7 cellular contexts compared by ENCODE assay signal in the genomic region with DNA sequence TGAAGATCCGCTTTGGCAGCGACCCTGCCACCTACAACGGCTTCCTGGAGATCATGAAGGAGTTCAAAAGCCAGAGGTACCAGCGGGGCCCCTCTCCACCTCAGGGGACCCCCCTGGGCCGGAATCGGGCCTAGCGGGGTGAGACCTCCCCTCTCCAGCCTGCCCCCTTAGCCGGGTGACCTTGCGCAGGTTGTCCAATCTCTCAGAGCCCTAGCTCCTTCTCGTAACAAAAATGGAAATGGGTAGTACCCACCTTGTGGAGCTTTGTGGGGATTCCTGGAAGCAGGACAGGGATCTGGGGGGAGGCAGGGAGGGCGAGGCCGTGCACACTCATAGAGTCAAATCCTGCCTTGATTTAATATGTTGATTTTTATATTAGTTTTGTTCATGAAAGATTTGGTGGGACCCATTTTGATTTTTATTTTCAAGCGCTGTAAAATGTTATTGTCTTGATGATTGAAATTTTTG. TPM values are rescaled to one million over a fixed set of nuclear protein-coding genes. Genes with fewer than 3 reads are reported as not detected.
DNase-seq lines count a peak whose midpoint lies in the region; ATAC-seq and TF ChIP-seq lines count a peak whose summit lies in the region.

No MANE protein-coding gene starts in this region.

- CTCF ChIA-PET in HEK293 (lab: Yijun Ruan, JAX), result no interaction called here

- ATAC-seq in activated T-helper 17 cell treated with anti-CD3 and anti-CD28 coated beads, Interleukin-2, amount 50 U/mL, for 72 hours (replicated peaks), result no peak
- ATAC-seq in GM21423 (IDR thresholded peaks at IDR 0.05; ENCODE audit: unreplicated experiment) (no peak), GM18909 (IDR thresholded peaks at IDR 0.05; ENCODE audit: poor library complexity, unreplicated experiment) (no peak)

- POLR2A ChIA-PET in HEK293 (lab: Yijun Ruan, JAX), result interaction anchor here (1.3 kb wide), 1 partner anchor 50 kb away, joined by 3 read pairs; no protein-coding TSS in a partner anchor

- no peak for TF ChIP-seq CTCF in HEK293 (tag by site-specific recombination; IDR thresholded peaks at IDR 0.05)
- TF ChIP-seq CTCF in stomach (IDR thresholded peaks at IDR 0.05), result no peak

- H3K27me3 Mint-ChIP-seq in activated T-helper 17 cell treated with anti-CD3 and anti-CD28 coated beads, Interleukin-2, amount 50 U/mL, for 72 hours, result peaks cover 18% of the 10 kb centered on the region

- DNase-seq in stomach (no peak), SIG-M5 treated with dmso at 0.1 percent for 504 hours (lab: John Stamatoyannopoulos, UW; ENCODE audit: unreplicated experiment) (no peak)

- no peaks in the 10 kb centered on the region for H3K27me3 ChIP-seq in iPS-18a (ENCODE audit: control insufficient read depth, insufficient read depth, low read length)
- no peaks in the 10 kb centered on the region for H3K27me3 ChIP-seq in stomach

- H3K27ac ChIP-seq in HEK293 (ENCODE audit: extremely low read depth, low read depth, low read length) (peak overlapping the region; percentile 61; the same call in 1 of the 2 replicates), iPS-18a (ENCODE audit: low read length) (no peak overlapping the region), stomach (peak overlapping the region; percentile 52 to 89 (median 86))

- H3K9ac ChIP-seq in iPS-18a (ENCODE audit: low read length), result peak overlapping the region; percentile 76

- no peak for TF ChIP-seq POLR2A in stomach (IDR thresholded peaks at IDR 0.05)

- H3K9me3 ChIP-seq in HEK293 (ENCODE audit: control insufficient read depth, insufficient read depth, low read depth, low read length) (no peaks in the 10 kb centered on the region), iPS-18a (ENCODE audit: control insufficient read depth, low read depth, low read length) (no peaks in the 10 kb centered on the region), stomach (no peaks in the 10 kb centered on the region)

- H3K36me3 ChIP-seq in HEK293 (ENCODE audit: control insufficient read depth in 2 of 2, insufficient read depth in 1 of 2, low read length in 2 of 2), result peaks cover 15 to 40% of the 10 kb centered on the region in 2 experiments
- peaks cover 36% of the 10 kb centered on the region for H3K36me3 ChIP-seq in iPS-18a (ENCODE audit: control insufficient read depth, low read depth, low read length)
- peaks cover 30 to 44% (median 40%) of the 10 kb centered on the region in 4 donors for H3K36me3 ChIP-seq in stomach

- intact Hi-C loops in stomach (cut with DNase I; ENCODE audit: low total_unique reads), result no loop called here

- peaks cover 43% of the 10 kb centered on the region for H3K36me3 Mint-ChIP-seq in activated T-helper 17 cell treated with anti-CD3 and anti-CD28 coated beads, Interleukin-2, amount 50 U/mL, for 72 hours (ENCODE audit: low read depth)

- H3K27ac Mint-ChIP-seq in activated T-helper 17 cell treated with anti-CD3 and anti-CD28 coated beads, Interleukin-2, amount 50 U/mL, for 72 hours, result peak overlapping the region; percentile 72

- peak overlapping the region; percentile 72 for H3K4me3 Mint-ChIP-seq in activated T-helper 17 cell treated with anti-CD3 and anti-CD28 coated beads, Interleukin-2, amount 50 U/mL, for 72 hours

- no peaks in the 10 kb centered on the region for H3K9me3 Mint-ChIP-seq in activated T-helper 17 cell treated with anti-CD3 and anti-CD28 coated beads, Interleukin-2, amount 50 U/mL, for 72 hours

- 0 out of 2 replicates have a peak, but pooled peaks cover 2% of the 10 kb centered on the region for H3K4me1 ChIP-seq in HEK293 (ENCODE audit: control insufficient read depth, insufficient read depth, low read length)
- H3K4me1 ChIP-seq in iPS-18a (ENCODE audit: control insufficient read depth, low read depth, low read length), result peaks cover 18% of the 10 kb centered on the region
- H3K4me1 ChIP-seq in stomach, result peaks cover 16 to 38% (median 28%) of the 10 kb centered on the region in 4 donors

- TF ChIP-seq EP300 in stomach (IDR thresholded peaks at IDR 0.05), result no peak

- 14 to 18% (median 16%) methylated on average over 7 to 13 of the region's 13 CpGs for WGBS in stomach, 5 donors

- peaks cover 15% of the 10 kb centered on the region for H3K4me1 Mint-ChIP-seq in activated T-helper 17 cell treated with anti-CD3 and anti-CD28 coated beads, Interleukin-2, amount 50 U/mL, for 72 hours

- H3K4me3 ChIP-seq in HEK293 (ENCODE audit: low read depth, low read length) (peak overlapping the region; percentile 91), iPS-18a (ENCODE audit: low read length) (peak overlapping the region; percentile 89), stomach (peak overlapping the region; percentile 90 to 99 (median 94))

TF ChIP-seq in HEK293, 187 proteins besides CTCF, POLR2A, EP300 and RAD21 (continues in another document):
- no peak for TF ChIP-seq ZNF776 (tag by site-specific recombination; IDR thresholded peaks at IDR 0.05; ENCODE audit: borderline replicate concordance)
- TF ChIP-seq, protein P1, sequence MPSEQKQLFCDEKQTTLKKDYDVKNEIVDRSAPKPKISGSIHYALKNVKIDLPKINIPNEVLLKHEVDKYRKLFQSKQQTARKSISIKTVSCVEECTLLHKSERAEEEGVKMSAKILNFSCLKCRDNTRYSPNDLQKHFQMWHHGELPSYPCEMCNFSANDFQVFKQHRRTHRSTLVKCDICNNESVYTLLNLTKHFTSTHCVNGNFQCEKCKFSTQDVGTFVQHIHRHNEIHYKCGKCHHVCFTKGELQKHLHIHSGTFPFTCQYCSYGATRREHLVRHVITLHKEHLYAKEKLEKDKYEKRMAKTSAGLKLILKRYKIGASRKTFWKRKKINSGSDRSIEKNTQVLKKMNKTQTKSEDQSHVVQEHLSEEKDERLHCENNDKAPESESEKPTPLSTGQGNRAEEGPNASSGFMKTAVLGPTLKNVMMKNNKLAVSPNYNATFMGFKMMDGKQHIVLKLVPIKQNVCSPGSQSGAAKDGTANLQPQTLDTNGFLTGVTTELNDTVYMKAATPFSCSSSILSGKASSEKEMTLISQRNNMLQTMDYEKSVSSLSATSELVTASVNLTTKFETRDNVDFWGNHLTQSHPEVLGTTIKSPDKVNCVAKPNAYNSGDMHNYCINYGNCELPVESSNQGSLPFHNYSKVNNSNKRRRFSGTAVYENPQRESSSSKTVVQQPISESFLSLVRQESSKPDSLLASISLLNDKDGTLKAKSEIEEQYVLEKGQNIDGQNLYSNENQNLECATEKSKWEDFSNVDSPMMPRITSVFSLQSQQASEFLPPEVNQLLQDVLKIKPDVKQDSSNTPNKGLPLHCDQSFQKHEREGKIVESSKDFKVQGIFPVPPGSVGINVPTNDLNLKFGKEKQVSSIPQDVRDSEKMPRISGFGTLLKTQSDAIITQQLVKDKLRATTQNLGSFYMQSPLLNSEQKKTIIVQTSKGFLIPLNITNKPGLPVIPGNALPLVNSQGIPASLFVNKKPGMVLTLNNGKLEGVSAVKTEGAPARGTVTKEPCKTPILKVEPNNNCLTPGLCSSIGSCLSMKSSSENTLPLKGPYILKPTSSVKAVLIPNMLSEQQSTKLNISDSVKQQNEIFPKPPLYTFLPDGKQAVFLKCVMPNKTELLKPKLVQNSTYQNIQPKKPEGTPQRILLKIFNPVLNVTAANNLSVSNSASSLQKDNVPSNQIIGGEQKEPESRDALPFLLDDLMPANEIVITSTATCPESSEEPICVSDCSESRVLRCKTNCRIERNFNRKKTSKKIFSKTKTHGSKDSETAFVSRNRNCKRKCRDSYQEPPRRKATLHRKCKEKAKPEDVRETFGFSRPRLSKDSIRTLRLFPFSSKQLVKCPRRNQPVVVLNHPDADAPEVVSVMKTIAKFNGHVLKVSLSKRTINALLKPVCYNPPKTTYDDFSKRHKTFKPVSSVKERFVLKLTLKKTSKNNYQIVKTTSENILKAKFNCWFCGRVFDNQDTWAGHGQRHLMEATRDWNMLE (tag by site-specific recombination; conservative IDR thresholded peaks at IDR 0.05; ENCODE audit: low read depth), result no peak
- TF ChIP-seq, protein P2, sequence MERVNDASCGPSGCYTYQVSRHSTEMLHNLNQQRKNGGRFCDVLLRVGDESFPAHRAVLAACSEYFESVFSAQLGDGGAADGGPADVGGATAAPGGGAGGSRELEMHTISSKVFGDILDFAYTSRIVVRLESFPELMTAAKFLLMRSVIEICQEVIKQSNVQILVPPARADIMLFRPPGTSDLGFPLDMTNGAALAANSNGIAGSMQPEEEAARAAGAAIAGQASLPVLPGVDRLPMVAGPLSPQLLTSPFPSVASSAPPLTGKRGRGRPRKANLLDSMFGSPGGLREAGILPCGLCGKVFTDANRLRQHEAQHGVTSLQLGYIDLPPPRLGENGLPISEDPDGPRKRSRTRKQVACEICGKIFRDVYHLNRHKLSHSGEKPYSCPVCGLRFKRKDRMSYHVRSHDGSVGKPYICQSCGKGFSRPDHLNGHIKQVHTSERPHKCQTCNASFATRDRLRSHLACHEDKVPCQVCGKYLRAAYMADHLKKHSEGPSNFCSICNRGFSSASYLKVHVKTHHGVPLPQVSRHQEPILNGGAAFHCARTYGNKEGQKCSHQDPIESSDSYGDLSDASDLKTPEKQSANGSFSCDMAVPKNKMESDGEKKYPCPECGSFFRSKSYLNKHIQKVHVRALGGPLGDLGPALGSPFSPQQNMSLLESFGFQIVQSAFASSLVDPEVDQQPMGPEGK (tag by site-specific recombination; IDR thresholded peaks at IDR 0.05), result 0 out of 2 replicates have a peak, but pooled peaks have one; percentile 13
- no peak for TF ChIP-seq ZSCAN16 (tag by site-specific recombination; IDR thresholded peaks at IDR 0.05)
- TF ChIP-seq, protein P3, sequence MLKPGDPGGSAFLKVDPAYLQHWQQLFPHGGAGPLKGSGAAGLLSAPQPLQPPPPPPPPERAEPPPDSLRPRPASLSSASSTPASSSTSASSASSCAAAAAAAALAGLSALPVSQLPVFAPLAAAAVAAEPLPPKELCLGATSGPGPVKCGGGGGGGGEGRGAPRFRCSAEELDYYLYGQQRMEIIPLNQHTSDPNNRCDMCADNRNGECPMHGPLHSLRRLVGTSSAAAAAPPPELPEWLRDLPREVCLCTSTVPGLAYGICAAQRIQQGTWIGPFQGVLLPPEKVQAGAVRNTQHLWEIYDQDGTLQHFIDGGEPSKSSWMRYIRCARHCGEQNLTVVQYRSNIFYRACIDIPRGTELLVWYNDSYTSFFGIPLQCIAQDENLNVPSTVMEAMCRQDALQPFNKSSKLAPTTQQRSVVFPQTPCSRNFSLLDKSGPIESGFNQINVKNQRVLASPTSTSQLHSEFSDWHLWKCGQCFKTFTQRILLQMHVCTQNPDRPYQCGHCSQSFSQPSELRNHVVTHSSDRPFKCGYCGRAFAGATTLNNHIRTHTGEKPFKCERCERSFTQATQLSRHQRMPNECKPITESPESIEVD (tag by site-specific recombination; IDR thresholded peaks at IDR 0.05), result no peak

RNA-seq across cellular contexts. Expression of a gene that starts 0.7 kb away (rescaled TPM):
- total RNA-seq in activated T-helper 17 cell treated with anti-CD3 and anti-CD28 coated beads, Interleukin-2, amount 50 U/mL, for 72 hours, result 10 to 100 TPM; 36.2 to 41.1 TPM
- total RNA-seq in stomach, result 100 to 1,000 TPM in 3 of 5 donors, 10 to 100 TPM in 2; 49.9 to 566 (median 123) TPM
- polyA plus RNA-seq in stomach, result 10 to 100 TPM in 2 of 3 donors, 1 to 10 TPM in 1; 9.2 to 18.6 (median 14.9) TPM

RNA-seq across cellular contexts. Expression of a gene that starts 58.9 kb away (rescaled TPM):
- total RNA-seq in activated T-helper 17 cell treated with anti-CD3 and anti-CD28 coated beads, Interleukin-2, amount 50 U/mL, for 72 hours, result not detected
- total RNA-seq in stomach, result 1 to 10 TPM in 3 of 5 donors, under 1 TPM in 1, not detected in 1; 0.58 to 6.8 (median 2.8) TPM
- 1 to 10 TPM; 1.4 to 3.0 (median 1.8) TPM for polyA plus RNA-seq in stomach
